In the genomic region with DNA sequence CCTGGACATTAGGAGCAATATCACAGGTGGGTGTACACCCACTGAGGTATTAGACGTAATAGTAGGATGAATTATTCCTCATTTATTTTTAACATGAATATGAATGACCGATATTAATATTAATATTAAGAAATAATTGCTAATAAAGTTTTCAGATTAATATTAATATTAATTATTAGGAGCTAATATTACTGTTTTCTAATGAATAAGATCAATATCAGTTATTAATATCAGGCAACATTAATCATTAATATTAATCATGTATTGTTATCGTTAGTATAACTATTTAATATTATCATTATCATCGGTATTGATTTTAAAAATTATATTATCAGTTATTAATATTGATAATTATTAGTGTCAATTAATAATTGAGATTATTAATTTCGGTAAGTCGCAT, we compare ENCODE assay signal across 12 cellular contexts. TPM values are rescaled to one million over a fixed set of nuclear protein-coding genes. Genes with fewer than 3 reads are reported as not detected.
DNase-seq lines count a peak whose midpoint lies in the region; ATAC-seq, FAIRE-seq and TF ChIP-seq lines count a peak whose summit lies in the region.
"Not testable (repeated sequence)": the region's sequence is repeated elsewhere in the genome, so short reads cannot be mapped to it uniquely, and the experiment has no call there.
"Had no signal": no experiment of that assay in that cellular context is flagged by ENCODE, and none has a peak within 500 bp of the region (broad histone marks: within the 10 kb centered on the region; RNA-seq: fewer than 3 reads in every experiment).

No MANE protein-coding gene starts in this region.

- TF ChIP-seq EP300 in K562 (IDR thresholded peaks at IDR 0.05; ENCODE audit: low read length); HepG2 (IDR thresholded peaks at IDR 0.05; ENCODE audit: low read depth in 2 of 2, low read length in 2 of 2); HepG2 (CRISPR knock-in tag; IDR thresholded peaks at IDR 0.05; ENCODE audit: borderline replicate concordance): not testable (repeated sequence)

- in situ Hi-C loops in K562 (cut with MboI); HepG2 (cut with HindIII; ENCODE audit: extremely low pct_ligation_motif_present, low pct_unique_long_range_greater_than_20kb): not testable (repeated sequence)

- POLR2A ChIA-PET in WTC11 (lab: Charles Lee); K562 (lab: Yijun Ruan, JAX): not testable (repeated sequence)
- POLR2A ChIA-PET in HepG2 (lab: Yijun Ruan, JAX): interaction anchor here (1.6 to 2.0 kb wide), 2 partner anchors 18 to 48 kb away, joined by 5 to 11 read pairs; no protein-coding TSS in a partner anchor

- H3K4me1 Mint-ChIP-seq in WTC11: peaks cover 15% of the 10 kb centered on the region

- FAIRE-seq in A204.1 (lab: Jason Lieb, UNC) (peak; percentile 25), frontal cortex (lab: Jason Lieb, UNC) (peak; percentile 15)
- FAIRE-seq in K562 (lab: Jason Lieb, UNC); HepG2 (lab: Jason Lieb, UNC): not testable (repeated sequence)

- H3K27ac ChIP-seq in Karpas-422 (ENCODE audit: low read length); K562 (ENCODE audit: extremely low read depth, low read depth, low read length); HepG2 (ENCODE audit: extremely low read length, insufficient read depth, low read length): not testable (repeated sequence)

- H3K9me3 Mint-ChIP-seq in WTC11: not testable (repeated sequence)

- not testable (repeated sequence) for H3K36me3 ChIP-seq in Karpas-422 (ENCODE audit: insufficient read depth, low read length); K562 (ENCODE audit: control insufficient read depth, insufficient read depth, low read length); HepG2 (replicated peaks in 1 of 2; ENCODE audit: control insufficient read depth in 1 of 2, insufficient read depth in 2 of 2, low read length in 2 of 2)

- not testable (repeated sequence) for H3K9me2 ChIP-seq in Karpas-422 (replicated peaks; ENCODE audit: insufficient read depth, low read length)

- H3K4me3 Mint-ChIP-seq in WTC11: not testable (repeated sequence)

- H3K4me2 ChIP-seq in Karpas-422 (ENCODE audit: low read depth, low read length, poor library complexity, severe bottlenecking); K562 (ENCODE audit: insufficient read depth, low read length); HepG2 (ENCODE audit: low read depth, low read length): not testable (repeated sequence)

- H3K27me3 ChIP-seq in Karpas-422 (ENCODE audit: low read length); HepG2 (ENCODE audit: control insufficient read depth in 1 of 2, insufficient read depth in 2 of 2, low read length in 2 of 2): not testable (repeated sequence)
- peaks cover 2 to 23% of the 10 kb centered on the region in 2 experiments for H3K27me3 ChIP-seq in K562 (ENCODE audit: control insufficient read depth in 2 of 2, insufficient read depth in 2 of 2, low read length in 2 of 2)

- not testable (repeated sequence) for H3K9me1 ChIP-seq in K562 (ENCODE audit: control insufficient read depth, insufficient read depth, low read length)

- not testable (repeated sequence) for ATAC-seq in WTC11, K562, HepG2

- H2AFZ ChIP-seq in Karpas-422 (ENCODE audit: low read length); K562 (ENCODE audit: low read depth, low read length); HepG2 (ENCODE audit: low read length): not testable (repeated sequence)

- intact Hi-C loops in K562 (cut with micrococcal nuclease); HepG2 (cut with micrococcal nuclease; ENCODE audit: unreplicated experiment): not testable (repeated sequence)

- H3K27me3 Mint-ChIP-seq in WTC11 (ENCODE audit: low read depth): not testable (repeated sequence)

- DNase-seq in Karpas-422: peak; percentile 9
- DNase-seq in WTC11 (ENCODE audit: low spot score); K562 (ENCODE audit: extremely low read depth in 1 of 4, low spot score in 3 of 4); frontal cortex (ENCODE audit: low spot score in 2 of 2); HepG2 (ENCODE audit: low spot score): not testable (repeated sequence)

- not testable (repeated sequence) for H3K9me3 ChIP-seq in Karpas-422 (ENCODE audit: low read length); K562 (replicated peaks; ENCODE audit: control insufficient read depth, insufficient read depth, low read depth, low read length); HepG2 (ENCODE audit: low read length)

- TF ChIP-seq RAD21 in K562 (CRISPR knock-in tag; conservative IDR thresholded peaks at IDR 0.05 in 1 of 2, IDR thresholded peaks at IDR 0.05 in 1 of 2); HepG2 (CRISPR knock-in tag; IDR thresholded peaks at IDR 0.05): not testable (repeated sequence)

- H3K27ac Mint-ChIP-seq in WTC11: not testable (repeated sequence)

- WGBS in K562 (ENCODE audit: insufficient coverage, low coverage, missing lambda C conversion rate): 1% methylated on average over 6 of the region's 6 CpGs
- 64% methylated on average over 6 of the region's 6 CpGs for WGBS in HepG2 (ENCODE audit: low lambda C conversion rate)

- CTCF ChIA-PET in WTC11 (lab: Charles Lee): interaction anchor here (1.8 kb wide), 1 partner anchor 18 kb away, joined by 4 read pairs; no protein-coding TSS in a partner anchor
- CTCF ChIA-PET in K562 (lab: Yijun Ruan, JAX; ENCODE audit: low intra/inter-chr PET ratio): interaction anchor here (0.6 kb wide), 1 partner anchor 323 kb away, joined by 3 read pairs; no protein-coding TSS in a partner anchor
- CTCF ChIA-PET in HepG2 (lab: Yijun Ruan, JAX; ENCODE audit: low intra/inter-chr PET ratio, low total read pairs): not testable (repeated sequence)

- not testable (repeated sequence) for H4K20me1 ChIP-seq in Karpas-422 (ENCODE audit: insufficient read depth, low read depth, low read length); K562 (replicated peaks; ENCODE audit: control insufficient read depth, insufficient read depth, low read length); HepG2 (ENCODE audit: insufficient read depth, low read length)

- TF ChIP-seq CTCF in WTC11 (IDR thresholded peaks at IDR 0.05); K562 (IDR thresholded peaks at IDR 0.05 in 2 of 3, conservative IDR thresholded peaks at IDR 0.05 in 1 of 3; ENCODE audit: insufficient read depth in 2 of 3, low read depth in 1 of 3, low read length in 3 of 3); HepG2 (CRISPR knock-in tag; IDR thresholded peaks at IDR 0.05): not testable (repeated sequence)

- H3K4me3 ChIP-seq in Karpas-422 (ENCODE audit: low read length); K562; HepG2 (replicated peaks in 1 of 3; ENCODE audit: insufficient read depth in 1 of 3, low read depth in 2 of 3, low read length in 3 of 3): not testable (repeated sequence)

- TF ChIP-seq POLR2A in K562 (conservative IDR thresholded peaks at IDR 0.05); HepG2 (IDR thresholded peaks at IDR 0.05; ENCODE audit: insufficient read depth in 1 of 2, low read depth in 2 of 2, low read length in 2 of 2): not testable (repeated sequence)

- H3K9ac ChIP-seq in Karpas-422 (ENCODE audit: low read length); K562 (ENCODE audit: insufficient read depth in 1 of 2, low read depth in 2 of 2, low read length in 2 of 2); HepG2 (ENCODE audit: insufficient read depth, low read depth, low read length): not testable (repeated sequence)

- H3K4me1 ChIP-seq in Karpas-422 (ENCODE audit: low read length); K562 (replicated peaks in 1 of 2; ENCODE audit: control insufficient read depth in 2 of 2, insufficient read depth in 2 of 2, low read length in 2 of 2): not testable (repeated sequence)
- H3K4me1 ChIP-seq in HepG2 (ENCODE audit: insufficient read depth, low read length): peaks cover 16% of the 10 kb centered on the region

- not testable (repeated sequence) for BruUV-seq in K562 (replicated peaks; lab: Mats Ljungman, UMichigan); HepG2 (replicated peaks; lab: Mats Ljungman, UMichigan)

- H3K79me2 ChIP-seq in Karpas-422 (ENCODE audit: low read length); K562 (ENCODE audit: control insufficient read depth, insufficient read depth, low read length); HepG2 (ENCODE audit: insufficient read depth, low read length): not testable (repeated sequence)

- not testable (repeated sequence) for H3K36me3 Mint-ChIP-seq in WTC11

RNA-seq across cellular contexts. Expression of a gene that starts 25.3 kb away (rescaled TPM):
- 62.8 and 69.2 TPM in 2 replicates for total RNA-seq in Karpas-422 (2014; rRNA removed; shearing (Covaris generic); ENCODE audit: low replicate concordance)
- total RNA-seq in WTC11 (2021) (15.2 to 18.3 TPM (median 17.0 TPM) in 3 replicates), K562 (2014; rRNA removed) (18.3 and 29.7 TPM in 2 replicates), K562 (2014; rRNA removed; fragmentation: Illumina TruSeq; extraction: Trizol) (44.2 and 46.1 TPM in 2 replicates), K562 (2015; rRNA removed; fragmentation: Illumina TruSeq; extraction: Trizol) (53.0 and 56.9 TPM in 2 replicates), K562 (2021) (55.3 and 60.4 TPM in 2 replicates), frontal cortex (13.5 TPM), HepG2 (2016; rRNA removed; fragmentation: Illumina TruSeq; extraction: Trizol) (36.0 and 43.8 TPM in 2 replicates)
- 56.1 and 63.4 TPM in 2 replicates for total RNA-seq in K562 (2011; cell fraction: chromatin; rRNA removed; ENCODE audit: low replicate concordance)
- 49.9 and 50.0 TPM in 2 replicates for total RNA-seq in K562 (2011; cell fraction: nucleolus; rRNA removed)
- 70.2 and 95.7 TPM in 2 replicates for total RNA-seq in K562 (2011; cell fraction: nucleoplasm; rRNA removed)
- polyA plus RNA-seq in K562 (2011; rRNA removed) (50.1 and 99.5 TPM in 2 replicates), K562 (2014; fragmentation: Illumina TruSeq; extraction: Trizol) (99.5 and 110 TPM in 2 replicates), K562 (2014; fragmentation: Nextera tagmentation; extraction: Ambion mirVana) (10 to 100 TPM; 11.9 to 16.7 TPM), K562 (2014; rRNA removed) (51.9 and 64.0 TPM in 2 replicates), HepG2 (2011; rRNA removed) (68.7 and 78.7 TPM in 2 replicates)
- 71.7 and 115 TPM in 2 replicates for polyA plus RNA-seq in K562 (2011; cell fraction: cytosol; rRNA removed)
- 67.7 and 143 TPM in 2 replicates for polyA plus RNA-seq in K562 (2011; cell fraction: nucleus; rRNA removed)
- 57.6 and 58.8 TPM in 2 replicates for polyA plus RNA-seq in K562 (2012)
- 27.1 and 69.7 TPM in 2 replicates for polyA minus RNA-seq in K562 (2011; rRNA and poly(A)+ RNA removed)
- polyA minus RNA-seq in K562 (2011; cell fraction: cytosol; rRNA and poly(A)+ RNA removed): 20.5 and 38.0 TPM in 2 replicates
- polyA minus RNA-seq in K562 (2011; cell fraction: nucleus; rRNA and poly(A)+ RNA removed): 14.7 and 15.2 TPM in 2 replicates
- 13.1 and 17.4 TPM in 2 replicates for total RNA-seq in HepG2 (2016; cell fraction: cytosol; rRNA removed; fragmentation: Illumina TruSeq; extraction: Trizol; ENCODE audit: low read depth)
- total RNA-seq in HepG2 (2016; cell fraction: insoluble cytoplasmic fraction; rRNA removed; fragmentation: Illumina TruSeq; extraction: Trizol): 32.9 and 42.2 TPM in 2 replicates
- total RNA-seq in HepG2 (2016; cell fraction: membrane; rRNA removed; fragmentation: Illumina TruSeq; extraction: Trizol): 49.5 and 51.8 TPM in 2 replicates
- total RNA-seq in HepG2 (2016; cell fraction: nucleus; rRNA removed; fragmentation: Illumina TruSeq; extraction: Trizol): 41.0 and 45.3 TPM in 2 replicates
- 67.6 and 76.6 TPM in 2 replicates for polyA plus RNA-seq in HepG2 (2011; cell fraction: cytosol; rRNA removed)
- 59.4 and 73.5 TPM in 2 replicates for polyA plus RNA-seq in HepG2 (2011; cell fraction: nucleus; rRNA removed)
- polyA plus RNA-seq in HepG2 (2012): 40.8 and 51.3 TPM in 2 replicates
- 25.7 and 32.7 TPM in 2 replicates for polyA plus RNA-seq in HepG2 (2016; cell fraction: cytosol; fragmentation: Illumina TruSeq; extraction: Trizol; ENCODE audit: low read depth)
- polyA plus RNA-seq in HepG2 (2016; cell fraction: insoluble cytoplasmic fraction; fragmentation: Illumina TruSeq; extraction: Trizol; ENCODE audit: low read depth): 52.6 and 59.2 TPM in 2 replicates
- polyA plus RNA-seq in HepG2 (2016; cell fraction: membrane; fragmentation: Illumina TruSeq; extraction: Trizol; ENCODE audit: low read depth): 72.7 and 76.3 TPM in 2 replicates
- polyA plus RNA-seq in HepG2 (2016; cell fraction: nucleus; fragmentation: Illumina TruSeq; extraction: Trizol; ENCODE audit: insufficient read depth, low read depth): 82.4 and 86.0 TPM in 2 replicates
- 90.8 and 137 TPM in 2 replicates for polyA minus RNA-seq in HepG2 (2011; rRNA and poly(A)+ RNA removed; ENCODE audit: low replicate concordance)
- 27.5 and 29.3 TPM in 2 replicates for polyA minus RNA-seq in HepG2 (2011; cell fraction: cytosol; rRNA and poly(A)+ RNA removed)
- polyA minus RNA-seq in HepG2 (2011; cell fraction: nucleus; rRNA and poly(A)+ RNA removed): 23.2 and 28.1 TPM in 2 replicates

RNA-seq across cellular contexts. Expression of a gene that starts 41.6 kb away (rescaled TPM):
- total RNA-seq in Karpas-422 (2014; rRNA removed; shearing (Covaris generic); ENCODE audit: low replicate concordance): 0.14 TPM in 1 of 2 replicates, not detected in the other
- total RNA-seq in WTC11 (2021): 0.39 to 0.81 TPM (median 0.80 TPM) in 3 replicates
- not detected in 2 replicates for total RNA-seq in K562 (2011; cell fraction: chromatin; rRNA removed; ENCODE audit: low replicate concordance)
- total RNA-seq in K562 (2011; cell fraction: nucleolus; rRNA removed): 0.17 TPM in 1 of 2 replicates, not detected in the other
- not detected in 2 replicates for total RNA-seq in K562 (2011; cell fraction: nucleoplasm; rRNA removed)
- total RNA-seq in K562 (2014; rRNA removed): 0.20 TPM in 1 of 2 replicates, not detected in the other
- not detected in 2 replicates for total RNA-seq in K562 (2014; rRNA removed; fragmentation: Illumina TruSeq; extraction: Trizol)
- not detected in 2 replicates for total RNA-seq in K562 (2015; rRNA removed; fragmentation: Illumina TruSeq; extraction: Trizol)
- 0.18 TPM in 1 of 2 replicates, not detected in the other for total RNA-seq in K562 (2021)
- not detected in 2 replicates for polyA plus RNA-seq in K562 (2011; rRNA removed)
- not detected in 2 replicates for polyA plus RNA-seq in K562 (2011; cell fraction: cytosol; rRNA removed)
- 0.07 and 0.10 TPM in 2 replicates for polyA plus RNA-seq in K562 (2011; cell fraction: nucleus; rRNA removed)
- polyA plus RNA-seq in K562 (2012): not detected in 2 replicates
- not detected in 2 replicates for polyA plus RNA-seq in K562 (2014; fragmentation: Illumina TruSeq; extraction: Trizol)
- polyA plus RNA-seq in K562 (2014; fragmentation: Nextera tagmentation; extraction: Ambion mirVana): not detected
- not detected in 2 replicates for polyA plus RNA-seq in K562 (2014; rRNA removed)
- polyA minus RNA-seq in K562 (2011; rRNA and poly(A)+ RNA removed): not detected in 2 replicates
- polyA minus RNA-seq in K562 (2011; cell fraction: cytosol; rRNA and poly(A)+ RNA removed): not detected in 2 replicates
- not detected in 2 replicates for polyA minus RNA-seq in K562 (2011; cell fraction: nucleus; rRNA and poly(A)+ RNA removed)
- 1.2 TPM for total RNA-seq in frontal cortex
- total RNA-seq in HepG2 (2016; rRNA removed; fragmentation: Illumina TruSeq; extraction: Trizol): not detected in 2 replicates
- total RNA-seq in HepG2 (2016; cell fraction: cytosol; rRNA removed; fragmentation: Illumina TruSeq; extraction: Trizol; ENCODE audit: low read depth): not detected in 2 replicates
- total RNA-seq in HepG2 (2016; cell fraction: insoluble cytoplasmic fraction; rRNA removed; fragmentation: Illumina TruSeq; extraction: Trizol): 0.09 TPM in 1 of 2 replicates, not detected in the other
- not detected in 2 replicates for total RNA-seq in HepG2 (2016; cell fraction: membrane; rRNA removed; fragmentation: Illumina TruSeq; extraction: Trizol)
- total RNA-seq in HepG2 (2016; cell fraction: nucleus; rRNA removed; fragmentation: Illumina TruSeq; extraction: Trizol): 0.66 TPM in 1 of 2 replicates, not detected in the other
- polyA plus RNA-seq in HepG2 (2011; rRNA removed): 0.12 and 0.15 TPM in 2 replicates
- polyA plus RNA-seq in HepG2 (2011; cell fraction: cytosol; rRNA removed): 0.25 TPM in 1 of 2 replicates, not detected in the other
- 0.14 and 0.62 TPM in 2 replicates for polyA plus RNA-seq in HepG2 (2011; cell fraction: nucleus; rRNA removed)
- 0.08 TPM in 1 of 2 replicates, not detected in the other for polyA plus RNA-seq in HepG2 (2012)
- 0.08 and 0.27 TPM in 2 replicates for polyA plus RNA-seq in HepG2 (2016; cell fraction: cytosol; fragmentation: Illumina TruSeq; extraction: Trizol; ENCODE audit: low read depth)
- polyA plus RNA-seq in HepG2 (2016; cell fraction: insoluble cytoplasmic fraction; fragmentation: Illumina TruSeq; extraction: Trizol; ENCODE audit: low read depth): not detected in 2 replicates
- 0.20 and 0.53 TPM in 2 replicates for polyA plus RNA-seq in HepG2 (2016; cell fraction: membrane; fragmentation: Illumina TruSeq; extraction: Trizol; ENCODE audit: low read depth)
- 0.42 and 0.69 TPM in 2 replicates for polyA plus RNA-seq in HepG2 (2016; cell fraction: nucleus; fragmentation: Illumina TruSeq; extraction: Trizol; ENCODE audit: insufficient read depth, low read depth)
- polyA minus RNA-seq in HepG2 (2011; rRNA and poly(A)+ RNA removed; ENCODE audit: low replicate concordance): not detected in 2 replicates
- polyA minus RNA-seq in HepG2 (2011; cell fraction: cytosol; rRNA and poly(A)+ RNA removed): not detected in 2 replicates
- polyA minus RNA-seq in HepG2 (2011; cell fraction: nucleus; rRNA and poly(A)+ RNA removed): not detected in 2 replicates
- total RNA-seq: A172, Calu3, Daoy had no signal
- polyA plus RNA-seq: A549; CD14-positive monocyte; CD4-positive, alpha-beta memory T cell had no signal

RNA-seq across cellular contexts. Expression of a gene that starts 48.5 kb away (rescaled TPM):
- total RNA-seq in Karpas-422 (2014; rRNA removed; shearing (Covaris generic); ENCODE audit: low replicate concordance): 38.2 and 57.3 TPM in 2 replicates
- total RNA-seq in WTC11 (2021) (56.1 to 58.9 TPM (median 57.7 TPM) in 3 replicates), K562 (2014; rRNA removed) (8.9 and 11.1 TPM in 2 replicates), K562 (2014; rRNA removed; fragmentation: Illumina TruSeq; extraction: Trizol) (4.3 and 7.3 TPM in 2 replicates), K562 (2015; rRNA removed; fragmentation: Illumina TruSeq; extraction: Trizol) (10.2 and 10.7 TPM in 2 replicates), K562 (2021) (8.8 and 14.9 TPM in 2 replicates), frontal cortex (49.7 TPM), HepG2 (2016; rRNA removed; fragmentation: Illumina TruSeq; extraction: Trizol) (29.8 and 35.2 TPM in 2 replicates)
- total RNA-seq in K562 (2011; cell fraction: chromatin; rRNA removed; ENCODE audit: low replicate concordance): 47.5 and 82.4 TPM in 2 replicates
- total RNA-seq in K562 (2011; cell fraction: nucleolus; rRNA removed): 40.3 and 50.5 TPM in 2 replicates
- total RNA-seq in K562 (2011; cell fraction: nucleoplasm; rRNA removed): 48.0 and 59.6 TPM in 2 replicates
- polyA plus RNA-seq in K562 (2011; rRNA removed) (9.1 and 11.7 TPM in 2 replicates), K562 (2014; fragmentation: Illumina TruSeq; extraction: Trizol) (8.8 and 9.4 TPM in 2 replicates), K562 (2014; fragmentation: Nextera tagmentation; extraction: Ambion mirVana) (10 to 100 TPM in 1 of 2 experiments, 1 to 10 TPM in 1; 4.9 to 10.6 TPM), K562 (2014; rRNA removed) (13.4 and 18.6 TPM in 2 replicates), HepG2 (2011; rRNA removed) (24.4 and 32.1 TPM in 2 replicates)
- polyA plus RNA-seq in K562 (2011; cell fraction: cytosol; rRNA removed): 10.4 and 14.7 TPM in 2 replicates
- 38.4 and 51.1 TPM in 2 replicates for polyA plus RNA-seq in K562 (2011; cell fraction: nucleus; rRNA removed)
- 21.2 and 42.3 TPM in 2 replicates for polyA plus RNA-seq in K562 (2012)
- 10.1 and 10.7 TPM in 2 replicates for polyA minus RNA-seq in K562 (2011; rRNA and poly(A)+ RNA removed)
- 5.2 and 5.5 TPM in 2 replicates for polyA minus RNA-seq in K562 (2011; cell fraction: cytosol; rRNA and poly(A)+ RNA removed)
- 15.9 and 16.9 TPM in 2 replicates for polyA minus RNA-seq in K562 (2011; cell fraction: nucleus; rRNA and poly(A)+ RNA removed)
- 16.7 and 20.4 TPM in 2 replicates for total RNA-seq in HepG2 (2016; cell fraction: cytosol; rRNA removed; fragmentation: Illumina TruSeq; extraction: Trizol; ENCODE audit: low read depth)
- total RNA-seq in HepG2 (2016; cell fraction: insoluble cytoplasmic fraction; rRNA removed; fragmentation: Illumina TruSeq; extraction: Trizol): 28.4 and 34.5 TPM in 2 replicates
- total RNA-seq in HepG2 (2016; cell fraction: membrane; rRNA removed; fragmentation: Illumina TruSeq; extraction: Trizol): 16.2 and 19.4 TPM in 2 replicates
- 25.1 and 33.7 TPM in 2 replicates for total RNA-seq in HepG2 (2016; cell fraction: nucleus; rRNA removed; fragmentation: Illumina TruSeq; extraction: Trizol)
- 26.2 and 27.6 TPM in 2 replicates for polyA plus RNA-seq in HepG2 (2011; cell fraction: cytosol; rRNA removed)
- polyA plus RNA-seq in HepG2 (2011; cell fraction: nucleus; rRNA removed): 79.7 and 80.0 TPM in 2 replicates
- 21.9 and 25.9 TPM in 2 replicates for polyA plus RNA-seq in HepG2 (2012)
- 13.2 and 15.1 TPM in 2 replicates for polyA plus RNA-seq in HepG2 (2016; cell fraction: cytosol; fragmentation: Illumina TruSeq; extraction: Trizol; ENCODE audit: low read depth)
- polyA plus RNA-seq in HepG2 (2016; cell fraction: insoluble cytoplasmic fraction; fragmentation: Illumina TruSeq; extraction: Trizol; ENCODE audit: low read depth): 36.5 and 39.9 TPM in 2 replicates
- polyA plus RNA-seq in HepG2 (2016; cell fraction: membrane; fragmentation: Illumina TruSeq; extraction: Trizol; ENCODE audit: low read depth): 11.9 and 13.2 TPM in 2 replicates
- polyA plus RNA-seq in HepG2 (2016; cell fraction: nucleus; fragmentation: Illumina TruSeq; extraction: Trizol; ENCODE audit: insufficient read depth, low read depth): 64.5 and 73.2 TPM in 2 replicates
- polyA minus RNA-seq in HepG2 (2011; rRNA and poly(A)+ RNA removed; ENCODE audit: low replicate concordance): 27.8 and 45.7 TPM in 2 replicates
- 7.1 and 10.9 TPM in 2 replicates for polyA minus RNA-seq in HepG2 (2011; cell fraction: cytosol; rRNA and poly(A)+ RNA removed)
- polyA minus RNA-seq in HepG2 (2011; cell fraction: nucleus; rRNA and poly(A)+ RNA removed): 54.0 and 54.8 TPM in 2 replicates
